1 cellular context compared by ENCODE assay signal in genomic region chr2:82896117-82896516, GRCh38.
TF ChIP-seq lines count a peak whose summit lies in the region.

No MANE protein-coding gene starts in this region.

TF ChIP-seq in H1, 55 proteins besides CTCF, POLR2A, EP300 and RAD21 (continued from another document):
- TF ChIP-seq BRCA1 (IDR thresholded peaks at IDR 0.05; ENCODE audit: low read depth, low read length) (no peak), EZH2 (IDR thresholded peaks at IDR 0.05; ENCODE audit: low read depth, low read length, severe bottlenecking) (no peak)
TF ChIP-seq in H1: peak in this region for 0.
